6 cellular contexts compared by ENCODE assay signal in the genomic region with DNA sequence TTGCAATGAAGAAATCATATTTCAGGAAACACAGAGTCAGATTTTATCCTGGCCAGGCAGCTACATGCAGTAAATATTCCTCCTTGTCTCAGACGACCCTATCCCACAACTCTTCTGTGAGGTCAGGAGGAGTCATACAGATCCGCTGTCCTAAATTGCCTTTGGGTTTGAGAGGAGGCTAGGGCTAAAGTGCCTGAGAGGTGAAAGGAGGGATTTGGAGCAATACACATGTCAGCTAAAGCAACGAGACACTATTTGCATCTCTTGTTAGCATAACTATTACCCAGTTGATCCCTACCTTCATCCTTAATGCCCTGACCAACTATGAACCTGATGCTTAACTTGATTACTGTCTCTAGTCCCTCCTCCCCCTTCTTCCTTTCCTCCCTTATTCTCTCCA.
"Had no signal": no experiment of that assay in that cellular context is flagged by ENCODE, and none has a peak within 500 bp of the region (broad histone marks: within the 10 kb centered on the region; RNA-seq: fewer than 3 reads in every experiment).

No MANE protein-coding gene starts in this region.

- H3K4me3 ChIP-seq: GM23248, K562 had no signal

- H3K9ac ChIP-seq: GM23248 had no signal

- H3K4me3 Mint-ChIP-seq: H9 had no signal

- H3K27ac ChIP-seq: GM23248 had no signal

- H2AFZ ChIP-seq: GM23248 had no signal

- ATAC-seq: K562 had no signal

- DNase-seq: GM23248, H9, HCEC 1CT, IMR-90, KG1 had no signal
